8 cellular contexts compared by ENCODE assay signal in the genomic region with DNA sequence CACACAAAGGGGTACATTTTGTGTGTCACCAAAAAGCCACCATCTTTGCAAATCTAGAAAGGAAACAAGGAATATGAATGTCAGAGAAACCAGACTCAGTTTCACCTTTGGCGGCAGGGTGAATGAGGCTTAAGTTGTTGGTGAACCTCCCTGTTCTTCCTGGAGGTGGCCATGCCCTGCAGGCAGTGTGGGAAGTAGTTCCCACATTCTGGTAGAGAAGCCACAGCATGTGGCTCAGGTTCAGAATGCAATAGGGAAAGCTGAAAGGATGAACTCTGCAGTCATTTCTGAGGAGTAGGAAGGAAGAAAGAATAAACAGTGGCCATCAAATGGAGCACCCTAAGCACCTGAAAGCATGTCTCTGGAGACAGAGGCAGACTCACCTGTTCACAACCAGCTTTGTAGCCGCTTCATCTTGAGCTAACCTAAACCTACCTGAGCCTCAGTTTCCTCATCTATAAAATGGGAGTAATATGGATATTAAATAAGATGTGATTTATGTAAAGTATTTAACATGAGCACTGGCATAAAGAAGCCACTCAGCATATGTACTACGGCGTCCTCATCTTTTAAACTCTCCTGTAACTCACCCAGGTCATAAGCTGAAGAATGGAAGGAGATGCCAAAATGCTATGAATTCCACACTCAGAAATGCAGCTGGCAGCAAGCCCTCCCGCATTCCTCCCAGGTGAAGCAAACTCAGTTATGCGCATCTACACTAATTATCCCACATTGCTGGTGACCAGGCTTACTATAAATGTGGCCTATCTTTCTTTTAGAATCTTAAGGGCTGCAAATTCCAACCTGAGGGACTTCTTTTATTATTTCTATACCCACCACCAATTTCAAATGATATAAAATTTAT.
A peak's percentile ranks its signal among the peaks of the same experiment; 100 is the strongest.
DNase-seq lines count a peak whose midpoint lies in the region; ATAC-seq, FAIRE-seq and TF ChIP-seq lines count a peak whose summit lies in the region.

No MANE protein-coding gene starts in this region.

- peak; percentile 78 for DNase-seq in astrocyte (ENCODE audit: low read depth)
- peak; percentile 79 for DNase-seq in islet precursor cell
- DNase-seq in stomach: no peak
- DNase-seq in activated effector memory CD4-positive, alpha-beta T cell treated with anti-CD3 and anti-CD28 coated beads, Interleukin-2, amount 50 U/mL, for 16 hours: no peak
- DNase-seq in left colon: no peak

- H3K36me3 ChIP-seq in HUES6 (ENCODE audit: control insufficient read depth, insufficient read depth, low read length) (no peaks in the 10 kb centered on the region), astrocyte (ENCODE audit: insufficient read depth, low read length) (no peaks in the 10 kb centered on the region), stomach (no peaks in the 10 kb centered on the region)

- peak overlapping the region; percentile 60 for H3K4me3 Mint-ChIP-seq in astrocyte (ENCODE audit: unreplicated experiment)

- TF ChIP-seq EP300 in stomach (IDR thresholded peaks at IDR 0.05): no peak

- H3K4me1 Mint-ChIP-seq in astrocyte (ENCODE audit: low read depth, unreplicated experiment): peaks cover 64% of the 10 kb centered on the region

- H3K4me1 ChIP-seq in HUES6 (ENCODE audit: control insufficient read depth, insufficient read depth, low read length) (peaks cover 87% of the 10 kb centered on the region), astrocyte (ENCODE audit: insufficient read depth, low read length) (peaks cover 53% of the 10 kb centered on the region), stomach (peaks cover 44 to 96% (median 78%) of the 10 kb centered on the region in 4 donors)

- intact Hi-C loops in stomach (cut with DNase I; ENCODE audit: low total_unique reads): no loop called here
- intact Hi-C loops in left colon (cut with DNase I, micrococcal nuclease): no loop called here

- no peak for FAIRE-seq in astrocyte (lab: Jason Lieb, UNC)

- H3K9ac ChIP-seq in HUES6 (ENCODE audit: low read length) (peak overlapping the region; percentile 20), astrocyte (ENCODE audit: low read length) (peak overlapping the region; percentile 74)

- H3K27ac Mint-ChIP-seq in astrocyte (ENCODE audit: unreplicated experiment): peak overlapping the region; percentile 92

- 71 to 80% (median 77%) methylated on average over 6 of the region's 6 CpGs for WGBS in stomach, 5 donors

- no peaks in the 10 kb centered on the region for H3K9me3 Mint-ChIP-seq in astrocyte (ENCODE audit: unreplicated experiment)

- H3K9me3 ChIP-seq in HUES6 (ENCODE audit: control insufficient read depth, insufficient read depth, low read depth, low read length) (no peaks in the 10 kb centered on the region), astrocyte (ENCODE audit: insufficient read depth, low read depth, low read length) (no peaks in the 10 kb centered on the region), stomach (no peaks in the 10 kb centered on the region)

- no peak for TF ChIP-seq CTCF in astrocyte (IDR thresholded peaks at IDR 0.05; ENCODE audit: insufficient read depth, low read depth, low read length)
- TF ChIP-seq CTCF in stomach (IDR thresholded peaks at IDR 0.05): no peak

- H4K20me1 ChIP-seq in astrocyte (ENCODE audit: insufficient read depth, low read length): no peaks in the 10 kb centered on the region

- no peaks in the 10 kb centered on the region for H3K36me3 Mint-ChIP-seq in astrocyte (ENCODE audit: low read depth, unreplicated experiment)

- no peak overlapping the region for H2AFZ ChIP-seq in astrocyte (ENCODE audit: low read depth, low read length)

- peak overlapping the region; percentile 43 for H3K4me3 ChIP-seq in HUES6 (ENCODE audit: low read depth, low read length)
- H3K4me3 ChIP-seq in astrocyte (ENCODE audit: insufficient read depth, low read depth, low read length): no peak overlapping the region
- H3K4me3 ChIP-seq in stomach: no peak overlapping the region

- H3K27me3 ChIP-seq in HUES6 (ENCODE audit: control insufficient read depth, insufficient read depth, low read length): no peaks in the 10 kb centered on the region
- H3K27me3 ChIP-seq in astrocyte (ENCODE audit: insufficient read depth, low read length): no peaks in the 10 kb centered on the region
- no peaks in the 10 kb centered on the region for H3K27me3 ChIP-seq in stomach

- H3K27ac ChIP-seq in HUES6 (ENCODE audit: low read depth, low read length): peak overlapping the region; percentile 32; the same call in 1 of the 2 replicates
- H3K27ac ChIP-seq in astrocyte (ENCODE audit: low read depth, low read length): peak overlapping the region; percentile 84
- peak overlapping the region in 4 of 5 donors; percentile 43 to 78 (median 58) for H3K27ac ChIP-seq in stomach

- ATAC-seq in HG03469 (IDR thresholded peaks at IDR 0.05; ENCODE audit: unreplicated experiment): no peak
- ATAC-seq in HG02678 (IDR thresholded peaks at IDR 0.05; ENCODE audit: unreplicated experiment): no peak
- ATAC-seq in left colon: no peak

- peak overlapping the region; percentile 79 for H3K4me2 ChIP-seq in astrocyte (ENCODE audit: low read length)

- peaks cover 25% of the 10 kb centered on the region for H3K79me2 ChIP-seq in astrocyte (ENCODE audit: insufficient read depth, low read length)

- no peaks in the 10 kb centered on the region for H3K27me3 Mint-ChIP-seq in astrocyte (ENCODE audit: low read depth, unreplicated experiment)

- TF ChIP-seq POLR2A in stomach (IDR thresholded peaks at IDR 0.05): no peak

Comparison
In these comparisons a context has a peak if more than half of its experiments do, and no peak if none do; other contexts are left out.
1. H3K27ac ChIP-seq: peak in every context shown above with its lines; median percentile 84 in astrocyte; 58 in stomach; 32 in HUES6.
2. DNase-seq: peak in astrocyte (single experiment) and islet precursor cell (single experiment); none in stomach (single experiment), activated effector memory CD4-positive, alpha-beta T cell treated with anti-CD3 and anti-CD28 coated beads, Interleukin-2, amount 50 U/mL, for 16 hours (single experiment) and left colon (0 of 2).